ENCODE assay signal across 8 cellular contexts in the genomic region with DNA sequence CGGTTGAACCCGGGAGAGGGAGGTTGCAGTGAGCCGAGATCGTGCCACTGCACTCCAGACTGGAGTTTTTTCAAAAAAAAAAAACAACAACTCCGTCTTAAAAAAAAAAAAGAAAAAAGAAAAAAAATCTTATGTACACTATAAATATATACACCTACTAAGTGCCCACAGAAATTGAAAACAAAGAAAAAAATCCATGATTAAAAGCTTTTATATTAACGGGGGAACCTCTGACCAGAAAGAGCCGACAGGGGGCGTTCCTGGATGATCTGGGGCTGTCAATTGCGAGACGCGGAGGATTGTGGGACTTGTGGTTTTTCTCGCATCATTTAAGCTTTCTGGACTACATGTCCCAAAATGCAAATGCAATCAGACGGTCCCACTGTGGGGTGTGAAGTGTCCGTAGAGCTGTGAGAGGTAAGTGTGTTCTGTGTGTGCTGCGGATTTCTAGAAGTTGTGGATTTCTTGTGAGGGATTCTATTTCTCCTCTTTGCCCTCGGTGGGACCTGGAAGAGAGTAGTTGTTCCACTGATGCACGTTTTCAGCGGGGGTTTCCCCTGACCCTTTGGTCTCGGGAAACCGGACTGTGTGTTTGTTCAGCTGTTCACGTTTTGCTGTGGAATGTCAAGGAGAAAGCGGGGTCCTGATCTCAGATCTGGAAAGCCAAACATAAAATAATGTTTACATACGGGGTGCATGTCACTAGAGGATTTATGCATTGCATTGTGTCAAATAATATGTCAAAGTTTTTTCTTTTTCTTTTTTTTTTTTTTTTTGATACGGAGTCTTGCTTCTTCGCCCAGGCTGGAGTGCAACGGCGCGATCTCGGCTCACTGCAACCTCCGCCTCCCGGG. TPM values are rescaled to one million over a fixed set of nuclear protein-coding genes. Genes with fewer than 3 reads are reported as not detected.
DNase-seq lines count a peak whose midpoint lies in the region; ATAC-seq and TF ChIP-seq lines count a peak whose summit lies in the region.

A gene with protein sequence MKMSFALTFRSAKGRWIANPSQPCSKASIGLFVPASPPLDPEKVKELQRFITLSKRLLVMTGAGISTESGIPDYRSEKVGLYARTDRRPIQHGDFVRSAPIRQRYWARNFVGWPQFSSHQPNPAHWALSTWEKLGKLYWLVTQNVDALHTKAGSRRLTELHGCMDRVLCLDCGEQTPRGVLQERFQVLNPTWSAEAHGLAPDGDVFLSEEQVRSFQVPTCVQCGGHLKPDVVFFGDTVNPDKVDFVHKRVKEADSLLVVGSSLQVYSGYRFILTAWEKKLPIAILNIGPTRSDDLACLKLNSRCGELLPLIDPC (plus strand): TSS at position 360 of the 854 bp plus-strand sequence. CDS start 1,241 bp downstream, outside the sequence.

- ATAC-seq in activated naive CD4-positive, alpha-beta T cell treated with anti-CD3 and anti-CD28 coated beads, Interleukin-2, amount 50 U/mL, for 72 hours, result peak; percentile 100

- H3K4me1 Mint-ChIP-seq in glutamatergic neuron (ENCODE audit: low read depth, unreplicated experiment), result no peaks in the 10 kb centered on the region
- H3K4me1 Mint-ChIP-seq in osteocyte (ENCODE audit: unreplicated experiment), result peaks cover 10% of the 10 kb centered on the region

- peak within 1 kb of the TSS; percentile 83 to 87 for H3K27ac Mint-ChIP-seq in activated naive CD4-positive, alpha-beta T cell treated with anti-CD3 and anti-CD28 coated beads, Interleukin-2, amount 50 U/mL, for 72 hours
- H3K27ac Mint-ChIP-seq in glutamatergic neuron (ENCODE audit: unreplicated experiment) (peak within 1 kb of the TSS; percentile 89), osteocyte (ENCODE audit: unreplicated experiment) (peak within 1 kb of the TSS; percentile 95)

- WGBS in thyroid gland, 2 donors, result 10 to 11% methylated on average over 31 of the region's 31 CpGs

- no peaks in the 10 kb centered on the region for H3K36me3 ChIP-seq in thyroid gland

- H3K4me3 ChIP-seq in HFF-Myc (replicated peaks; ENCODE audit: low read depth, low read length), result peak within 1 kb of the TSS; percentile 53
- H3K4me3 ChIP-seq in thyroid gland (replicated peaks in 1 of 3), result peak within 1 kb of the TSS; percentile 28 to 65 (median 41)

- peaks cover 0 to 6% of the 10 kb centered on the region in 2 donors for H3K36me3 Mint-ChIP-seq in activated naive CD4-positive, alpha-beta T cell treated with anti-CD3 and anti-CD28 coated beads, Interleukin-2, amount 50 U/mL, for 72 hours
- H3K36me3 Mint-ChIP-seq in glutamatergic neuron (ENCODE audit: unreplicated experiment) (no peaks in the 10 kb centered on the region), osteocyte (ENCODE audit: unreplicated experiment) (no peaks in the 10 kb centered on the region)

- peak within 1 kb of the TSS in 2 of 3 donors; percentile 52 to 59 for H3K27ac ChIP-seq in thyroid gland

- in situ Hi-C loops in SK-MEL-5 (cut with HindIII; ENCODE audit: low pct_unique_long_range_greater_than_20kb, low sequenced_read_pairs), result no loop called here

- no peaks in the 10 kb centered on the region for H3K27me3 ChIP-seq in thyroid gland

- peaks cover 3% of the 10 kb centered on the region for H3K27me3 Mint-ChIP-seq in glutamatergic neuron (ENCODE audit: unreplicated experiment)
- H3K27me3 Mint-ChIP-seq in osteocyte (ENCODE audit: unreplicated experiment), result no peaks in the 10 kb centered on the region

- H3K9me3 ChIP-seq in thyroid gland, result no peaks in the 10 kb centered on the region

- DNase-seq in GM04504 (ENCODE audit: low read depth), result peak; percentile 86
- DNase-seq in HFF-Myc (ENCODE audit: extremely low read depth, low read depth), result peak; percentile 89
- DNase-seq in MV-4-11 (lab: John Stamatoyannopoulos, UW), result peak; percentile 92
- peak; percentile 97 for DNase-seq in SK-MEL-5 (ENCODE audit: low read depth, low spot score)
- DNase-seq in activated naive CD4-positive, alpha-beta T cell treated with anti-CD3 and anti-CD28 coated beads, Interleukin-2, amount 50 U/mL, for 72 hours (ENCODE audit: low spot score in 2 of 2), result peak; percentile 82 to 87
- peak; percentile 87 for DNase-seq in glutamatergic neuron
- DNase-seq in osteocyte (ENCODE audit: extremely low spot score, unreplicated experiment), result peak; percentile 95
- DNase-seq in thyroid gland, result peak; percentile 90 to 91

- TF ChIP-seq POLR2A in thyroid gland (IDR thresholded peaks at IDR 0.05), result peak in 1 of 2 donors; percentile 42

- peak; percentile 88 for TF ChIP-seq CTCF in HFF-Myc (IDR thresholded peaks at IDR 0.05; ENCODE audit: low read depth, low read length, missing control alignments)
- TF ChIP-seq CTCF in glutamatergic neuron (IDR thresholded peaks at IDR 0.05; ENCODE audit: partially characterized antibody, unreplicated experiment), result peak; percentile 81
- peak; percentile 90 for TF ChIP-seq CTCF in osteocyte (IDR thresholded peaks at IDR 0.05)
- peak; percentile 26 to 71 (median 60) for TF ChIP-seq CTCF in thyroid gland (IDR thresholded peaks at IDR 0.05)

- H3K4me3 Mint-ChIP-seq in glutamatergic neuron (ENCODE audit: unreplicated experiment) (peak within 1 kb of the TSS; percentile 97), osteocyte (ENCODE audit: unreplicated experiment) (peak within 1 kb of the TSS; percentile 85)

- intact Hi-C loops in thyroid gland (cut with DNase I), result no loop called here

- H3K4me1 ChIP-seq in thyroid gland, result no peaks in the 10 kb centered on the region

- H3K9me3 Mint-ChIP-seq in activated naive CD4-positive, alpha-beta T cell treated with anti-CD3 and anti-CD28 coated beads, Interleukin-2, amount 50 U/mL, for 72 hours, result no peaks in the 10 kb centered on the region
- H3K9me3 Mint-ChIP-seq in glutamatergic neuron (ENCODE audit: unreplicated experiment), result peaks cover 1% of the 10 kb centered on the region
- H3K9me3 Mint-ChIP-seq in osteocyte (ENCODE audit: unreplicated experiment), result no peaks in the 10 kb centered on the region

RNA-seq across cellular contexts. Expression of the gene that starts here (rescaled TPM):
- total RNA-seq in SK-MEL-5 (2014; rRNA removed; shearing (Covaris generic)), result 1.9 and 2.8 TPM in 2 replicates
- 0.99 and 2.2 TPM in 2 replicates for polyA plus RNA-seq in SK-MEL-5 (2015; cell fraction: cytosol; rRNA removed)
- polyA plus RNA-seq in SK-MEL-5 (2015; cell fraction: nucleus; rRNA removed), result 1.0 and 3.9 TPM in 2 replicates
- 1 to 10 TPM; 3.3 TPM for total RNA-seq in activated naive CD4-positive, alpha-beta T cell treated with anti-CD3 and anti-CD28 coated beads, Interleukin-2, amount 50 U/mL, for 72 hours
- total RNA-seq in glutamatergic neuron (ENCODE audit: unreplicated experiment) (3.8 TPM), osteocyte (0.94 and 0.97 TPM in 2 replicates), thyroid gland (1 to 10 TPM in 3 of 4 donors, not detected in 1; 3.1 to 6.5 (median 3.8) TPM)

Comparison
In these comparisons a context has a peak if more than half of its experiments do, and no peak if none do; other contexts are left out.
1. Peak in every context shown above with its lines: DNase-seq, ATAC-seq, H3K4me3 ChIP-seq and H3K27ac ChIP-seq.
2. Peak in DNase-seq in osteocyte; RNA of the gene not detected or under 1 TPM.